10 cellular contexts compared by ENCODE assay signal in genomic region chr18:21439453-21439852, GRCh38.
DNase-seq lines count a peak whose midpoint lies in the region; ATAC-seq, FAIRE-seq and TF ChIP-seq lines count a peak whose summit lies in the region.
"Had no signal": no experiment of that assay in that cellular context is flagged by ENCODE, and none has a peak within 500 bp of the region (broad histone marks: within the 10 kb centered on the region; RNA-seq: fewer than 3 reads in every experiment).

No MANE protein-coding gene starts in this region.

- H3K4me1 ChIP-seq in gastroesophageal sphincter (no peaks in the 10 kb centered on the region), small intestine (ENCODE audit: control insufficient read depth in 2 of 2, insufficient read depth in 1 of 2, low read depth in 1 of 2, low read length in 1 of 2) (peaks cover 0 to 1% of the 10 kb centered on the region in 2 donors)

- TF ChIP-seq EP300 in gastroesophageal sphincter (IDR thresholded peaks at IDR 0.05): no peak

- H3K4me3 ChIP-seq in gastroesophageal sphincter (no peak overlapping the region), small intestine (ENCODE audit: low read depth in 1 of 2, low read length in 2 of 2) (no peak overlapping the region)

- no peak for TF ChIP-seq CTCF in gastroesophageal sphincter (IDR thresholded peaks at IDR 0.05)

- no peaks in the 10 kb centered on the region for H3K4me1 Mint-ChIP-seq in naive thymus-derived CD8-positive, alpha-beta T cell
- H3K4me1 Mint-ChIP-seq: activated CD4-positive, alpha-beta T cell treated with anti-CD3 and anti-CD28 coated beads for 36 hours had no signal

- no peaks in the 10 kb centered on the region for H3K9me3 Mint-ChIP-seq in naive thymus-derived CD8-positive, alpha-beta T cell
- H3K9me3 Mint-ChIP-seq: activated T-helper 2 cell treated with anti-CD3 and anti-CD28 coated beads, Interferon-gamma antibody, Interleukin-2, Interleukin-4, amounts not matched to agents 10 μg/mL and 5 μg/mL and 100 μg/mL, durations not matched to agents 14 hours and 24 hours and 36 hours had no signal

- H3K27ac ChIP-seq in gastroesophageal sphincter (no peak overlapping the region), small intestine (ENCODE audit: low read depth in 1 of 2, low read length in 1 of 2) (no peak overlapping the region)

- H3K27ac Mint-ChIP-seq in naive thymus-derived CD8-positive, alpha-beta T cell: no peak overlapping the region
- H3K27ac Mint-ChIP-seq: activated CD4-positive, alpha-beta T cell treated with anti-CD3 and anti-CD28 coated beads for 36 hours; activated T-helper 2 cell treated with anti-CD3 and anti-CD28 coated beads, Interferon-gamma antibody, Interleukin-2, Interleukin-4, amounts not matched to agents 10 μg/mL and 5 μg/mL and 100 μg/mL, durations not matched to agents 14 hours and 24 hours and 36 hours had no signal

- POLR2A ChIA-PET in naive thymus-derived CD8-positive, alpha-beta T cell (lab: Charles Lee): no interaction called here

- H3K27me3 ChIP-seq in gastroesophageal sphincter (no peaks in the 10 kb centered on the region), small intestine (ENCODE audit: control insufficient read depth in 2 of 2, insufficient read depth in 2 of 2, low read length in 2 of 2) (no peaks in the 10 kb centered on the region)

- WGBS in gastroesophageal sphincter (ENCODE audit: low coverage in 1 of 2), 2 donors: 56 to 68% methylated on average over 4 of the region's 4 CpGs
- 34 to 50% (median 39%) methylated on average over 4 of the region's 4 CpGs for WGBS in small intestine, 3 donors

- H3K27me3 Mint-ChIP-seq in naive thymus-derived CD8-positive, alpha-beta T cell: peaks cover 11 to 36% (median 31%) of the 10 kb centered on the region in 5 donors

- H3K36me3 ChIP-seq in gastroesophageal sphincter (no peaks in the 10 kb centered on the region), small intestine (ENCODE audit: control insufficient read depth in 2 of 2, insufficient read depth in 2 of 2, low read length in 2 of 2) (no peaks in the 10 kb centered on the region)

- no peaks in the 10 kb centered on the region for H3K9me3 ChIP-seq in gastroesophageal sphincter
- H3K9me3 ChIP-seq in small intestine (ENCODE audit: control insufficient read depth, low read depth): no peaks in the 10 kb centered on the region

- no peak for FAIRE-seq in small intestine (lab: Jason Lieb, UNC)

- ATAC-seq in gastroesophageal sphincter: peak; percentile 60
- ATAC-seq in HG03342 (IDR thresholded peaks at IDR 0.05; ENCODE audit: unreplicated experiment): no peak
- ATAC-seq in naive thymus-derived CD8-positive, alpha-beta T cell: no peak
- ATAC-seq in HG03378 (IDR thresholded peaks at IDR 0.05; ENCODE audit: unreplicated experiment): no peak
- ATAC-seq: activated CD4-positive, alpha-beta T cell treated with anti-CD3 and anti-CD28 coated beads for 36 hours had no signal

- DNase-seq in HCEC 1CT: peak; percentile 96
- peak; percentile 8 for DNase-seq in SW480 (ENCODE audit: low spot score)
- DNase-seq in small intestine: peak; percentile 52
- no peak for DNase-seq in NK-92 treated with Interleukin-12 subunit alpha and Interleukin-12 subunit beta, amount 100 ng/mL, for 24 hours (lab: John Stamatoyannopoulos, UW)
- no peak for DNase-seq in naive thymus-derived CD8-positive, alpha-beta T cell
- DNase-seq: activated CD4-positive, alpha-beta T cell treated with anti-CD3 and anti-CD28 coated beads for 36 hours had no signal

- TF ChIP-seq POLR2A in gastroesophageal sphincter (IDR thresholded peaks at IDR 0.05): no peak

- H3K36me3 Mint-ChIP-seq in naive thymus-derived CD8-positive, alpha-beta T cell: no peaks in the 10 kb centered on the region

- H3K4me3 Mint-ChIP-seq in naive thymus-derived CD8-positive, alpha-beta T cell: no peak overlapping the region
- H3K4me3 Mint-ChIP-seq: activated CD4-positive, alpha-beta T cell treated with anti-CD3 and anti-CD28 coated beads for 36 hours had no signal

Comparison
In these comparisons a context has a peak if more than half of its experiments do, and no peak if none do; other contexts are left out.
1. DNase-seq: peak in HCEC 1CT (single experiment), SW480 (single experiment) and small intestine (single experiment); none in NK-92 treated with Interleukin-12 subunit alpha and Interleukin-12 subunit beta, amount 100 ng/mL, for 24 hours (single experiment) and naive thymus-derived CD8-positive, alpha-beta T cell (0 of 10).